Comparison of ENCODE assay signal across 28 cellular contexts in the genomic region with DNA sequence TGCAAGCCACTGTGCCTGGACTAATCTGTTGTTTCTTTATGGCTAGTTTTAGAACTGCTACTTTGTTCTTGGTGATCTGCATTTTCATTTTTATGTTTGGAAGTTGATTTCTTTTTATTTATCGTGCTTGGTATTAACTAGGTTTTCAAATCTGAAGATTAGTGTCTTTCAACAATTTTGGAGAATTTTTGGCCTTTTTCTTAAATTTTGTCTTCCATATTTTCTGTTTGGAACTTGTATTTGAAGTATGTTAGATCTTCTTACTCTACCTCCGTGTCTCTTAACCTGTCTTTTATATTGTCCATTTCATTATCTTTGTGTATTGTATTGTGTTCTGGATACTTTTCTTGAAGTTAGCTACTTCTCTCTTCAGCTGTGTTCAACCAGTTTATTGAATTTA.
"Had no signal": no experiment of that assay in that cellular context is flagged by ENCODE, and none has a peak within 500 bp of the region (broad histone marks: within the 10 kb centered on the region; RNA-seq: fewer than 3 reads in every experiment).

No MANE protein-coding gene starts in this region.

- H3K27ac Mint-ChIP-seq: naive thymus-derived CD4-positive, alpha-beta T cell; neural progenitor cell; progenitor cell of endocrine pancreas; stimulated activated effector memory CD8-positive, alpha-beta T cell treated with anti-CD3 and anti-CD28 coated beads, Interleukin-12 subunit alpha, Interleukin-12 subunit beta, amount 100 ng/mL, for 72 hours; stimulated activated naive B cell treated with anti-CD40 and anti-IgM and Interleukin-4, amounts not matched to agents 10 μg/mL and 1 μg/mL and 100 μg/mL, for 72 hours; stimulated activated naive CD8-positive, alpha-beta T cell treated with anti-CD3 and anti-CD28 coated beads, Interleukin-15, Interleukin-2, amounts not matched to agents 100 ng/mL and 50 ng/mL, for 24 hours had no signal

- H3K4me1 ChIP-seq: parathyroid adenoma had no signal

- H3K36me3 Mint-ChIP-seq: natural killer cell; stimulated activated effector memory CD8-positive, alpha-beta T cell treated with anti-CD3 and anti-CD28 coated beads, Interleukin-12 subunit alpha, Interleukin-12 subunit beta, amount 100 ng/mL, for 72 hours had no signal

- H3K27ac ChIP-seq: neural progenitor cell, ovary, parathyroid adenoma, psoas muscle, right lobe of liver, sigmoid colon, stomach, thoracic aorta, thyroid gland, upper lobe of right lung, uterus had no signal

- H3K9me3 ChIP-seq: ovary, psoas muscle, right lobe of liver, sigmoid colon, stomach, thoracic aorta, thyroid gland, tibial nerve, upper lobe of right lung, uterus had no signal

- H3K27me3 ChIP-seq: neural progenitor cell, ovary, right lobe of liver, sigmoid colon, stomach, thyroid gland, tibial nerve, upper lobe of right lung, uterus had no signal

- DNase-seq: naive thymus-derived CD4-positive, alpha-beta T cell; natural killer cell; occipital lobe; ovary; posterior cingulate gyrus; psoas muscle; right cardiac atrium; right lobe of liver; sigmoid colon; stimulated activated CD4-positive, alpha-beta T cell treated with anti-CD3 and anti-CD28 coated beads, Interleukin-15, amount 100 ng/mL, for 24 hours; stimulated activated CD4-positive, alpha-beta T cell treated with anti-CD3 and anti-CD28 coated beads, Interleukin-2, amount 100 ng/mL, for 24 hours; stimulated activated CD4-positive, alpha-beta T cell treated with anti-CD3 and anti-CD28 coated beads, Interleukin-2, amount 100 ng/mL, for 48 hours; stimulated activated CD4-positive, alpha-beta T cell treated with anti-CD3 and anti-CD28 coated beads, Interleukin-4, amount 100 ng/mL, for 24 hours; stimulated activated naive B cell treated with anti-CD40 and anti-IgM and Interleukin-4, amounts not matched to agents 10 μg/mL and 1 μg/mL and 100 μg/mL, for 72 hours; stimulated activated naive CD4-positive, alpha-beta T cell treated with Interleukin-2 at 50 U/mL for 16 hours; stomach; thyroid gland; trophoblast cell; upper lobe of right lung; uterus had no signal

- H3K27me3 Mint-ChIP-seq: naive thymus-derived CD4-positive, alpha-beta T cell; progenitor cell of endocrine pancreas; stimulated activated naive B cell treated with anti-CD40 and anti-IgM and Interleukin-4, amounts not matched to agents 10 μg/mL and 1 μg/mL and 100 μg/mL, for 72 hours; stimulated activated naive CD8-positive, alpha-beta T cell treated with anti-CD3 and anti-CD28 coated beads, Interleukin-15, Interleukin-2, amounts not matched to agents 100 ng/mL and 50 ng/mL, for 24 hours had no signal

- H3K4me3 ChIP-seq: neural progenitor cell, ovary, psoas muscle, right lobe of liver, sigmoid colon, stomach, thoracic aorta, thyroid gland, tibial nerve, upper lobe of right lung, uterus had no signal

- H3K4me3 Mint-ChIP-seq: natural killer cell; nephron; neural progenitor cell; stimulated activated effector memory CD8-positive, alpha-beta T cell treated with anti-CD3 and anti-CD28 coated beads, Interleukin-12 subunit alpha, Interleukin-12 subunit beta, amount 100 ng/mL, for 72 hours; stimulated activated naive B cell treated with anti-CD40 and anti-IgM and Interleukin-4, amounts not matched to agents 10 μg/mL and 1 μg/mL and 100 μg/mL, for 72 hours; stimulated activated naive CD8-positive, alpha-beta T cell treated with anti-CD3 and anti-CD28 coated beads, Interleukin-15, Interleukin-2, amounts not matched to agents 100 ng/mL and 50 ng/mL, for 24 hours had no signal

- H3K9me3 Mint-ChIP-seq: natural killer cell; stimulated activated effector memory CD8-positive, alpha-beta T cell treated with anti-CD3 and anti-CD28 coated beads, Interleukin-12 subunit alpha, Interleukin-12 subunit beta, amount 100 ng/mL, for 72 hours; stimulated activated naive B cell treated with anti-CD40 and anti-IgM and Interleukin-4, amounts not matched to agents 10 μg/mL and 1 μg/mL and 100 μg/mL, for 72 hours; stimulated activated naive CD8-positive, alpha-beta T cell treated with anti-CD3 and anti-CD28 coated beads, Interleukin-15, Interleukin-2, amounts not matched to agents 100 ng/mL and 50 ng/mL, for 24 hours had no signal

- ATAC-seq: naive thymus-derived CD4-positive, alpha-beta T cell; natural killer cell; psoas muscle; right cardiac atrium; right lobe of liver; stimulated activated effector memory CD8-positive, alpha-beta T cell treated with anti-CD3 and anti-CD28 coated beads, Interleukin-12 subunit alpha, Interleukin-12 subunit beta, amount 100 ng/mL, for 72 hours; stimulated activated naive B cell treated with anti-CD40 and anti-IgM and Interleukin-4, amounts not matched to agents 10 μg/mL and 1 μg/mL and 100 μg/mL, for 72 hours; upper lobe of right lung had no signal

- H3K36me3 ChIP-seq: neural progenitor cell, ovary, right lobe of liver, sigmoid colon, stomach, thoracic aorta, thyroid gland, tibial nerve, upper lobe of right lung, uterus had no signal
